Comparison of ENCODE assay signal across 1 cellular context in the genomic region with DNA sequence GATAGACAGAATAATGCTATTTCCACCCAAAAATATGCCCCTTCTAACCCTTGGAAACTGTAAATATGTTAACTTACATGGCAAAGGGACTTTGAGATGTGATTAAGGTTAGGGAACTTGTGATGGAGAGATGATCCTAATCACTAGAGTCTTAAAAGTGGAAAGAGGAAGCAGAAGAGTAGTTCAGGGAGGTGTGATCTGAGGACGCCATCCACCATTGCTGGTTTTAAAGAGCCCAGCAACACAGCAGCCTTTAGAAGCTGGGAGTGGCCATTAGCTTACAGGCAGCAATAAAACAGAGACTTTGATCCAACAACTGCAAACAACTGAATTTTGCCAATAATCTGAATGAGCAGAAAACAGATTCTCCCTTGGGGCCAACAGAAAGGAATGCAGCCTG.
TF ChIP-seq lines count a peak whose summit lies in the region.

No MANE protein-coding gene starts in this region.

TF ChIP-seq in K562, 482 proteins besides CTCF, POLR2A, EP300 and RAD21 (continued from another document):
- TF ChIP-seq, protein P1, sequence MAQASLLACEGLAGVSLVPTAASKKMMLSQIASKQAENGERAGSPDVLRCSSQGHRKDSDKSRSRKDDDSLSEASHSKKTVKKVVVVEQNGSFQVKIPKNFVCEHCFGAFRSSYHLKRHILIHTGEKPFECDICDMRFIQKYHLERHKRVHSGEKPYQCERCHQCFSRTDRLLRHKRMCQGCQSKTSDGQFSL (CRISPR knock-in tag; IDR thresholded peaks at IDR 0.05) = no peak
- TF ChIP-seq, protein P1 (tag; IDR thresholded peaks at IDR 0.05) = no peak
- TF ChIP-seq RB1 (IDR thresholded peaks at IDR 0.05; ENCODE audit: low read depth) (no peak), CTBP1 (IDR thresholded peaks at IDR 0.05; ENCODE audit: borderline replicate concordance) (peak; percentile 70; the same call in 1 of the 2 replicates), SMARCA4 (IDR thresholded peaks at IDR 0.05) (0 out of 2 replicates have a peak, but pooled peaks have one; percentile 35), L3MBTL2 (IDR thresholded peaks at IDR 0.05) (peak; percentile 50), SRF (CRISPR knock-in tag; IDR thresholded peaks at IDR 0.05) (peak in 1 of 2 experiments; percentile 33; a peak in 1 of 4 replicates), SP1 (CRISPR knock-in tag; IDR thresholded peaks at IDR 0.05) (no peak), SPI1 (IDR thresholded peaks at IDR 0.05; ENCODE audit: borderline replicate concordance, low read depth, low read length) (0 out of 2 replicates have a peak, but pooled peaks have one; percentile 48), ELF4 (CRISPR knock-in tag; IDR thresholded peaks at IDR 0.05) (0 out of 2 replicates have a peak, but pooled peaks have one; percentile 33)
- TF ChIP-seq, protein P2, sequence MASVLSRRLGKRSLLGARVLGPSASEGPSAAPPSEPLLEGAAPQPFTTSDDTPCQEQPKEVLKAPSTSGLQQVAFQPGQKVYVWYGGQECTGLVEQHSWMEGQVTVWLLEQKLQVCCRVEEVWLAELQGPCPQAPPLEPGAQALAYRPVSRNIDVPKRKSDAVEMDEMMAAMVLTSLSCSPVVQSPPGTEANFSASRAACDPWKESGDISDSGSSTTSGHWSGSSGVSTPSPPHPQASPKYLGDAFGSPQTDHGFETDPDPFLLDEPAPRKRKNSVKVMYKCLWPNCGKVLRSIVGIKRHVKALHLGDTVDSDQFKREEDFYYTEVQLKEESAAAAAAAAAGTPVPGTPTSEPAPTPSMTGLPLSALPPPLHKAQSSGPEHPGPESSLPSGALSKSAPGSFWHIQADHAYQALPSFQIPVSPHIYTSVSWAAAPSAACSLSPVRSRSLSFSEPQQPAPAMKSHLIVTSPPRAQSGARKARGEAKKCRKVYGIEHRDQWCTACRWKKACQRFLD (CRISPR knock-in tag; IDR thresholded peaks at IDR 0.05) = 0 out of 2 replicates have a peak, but pooled peaks have one; percentile 58
- TF ChIP-seq, protein P3, sequence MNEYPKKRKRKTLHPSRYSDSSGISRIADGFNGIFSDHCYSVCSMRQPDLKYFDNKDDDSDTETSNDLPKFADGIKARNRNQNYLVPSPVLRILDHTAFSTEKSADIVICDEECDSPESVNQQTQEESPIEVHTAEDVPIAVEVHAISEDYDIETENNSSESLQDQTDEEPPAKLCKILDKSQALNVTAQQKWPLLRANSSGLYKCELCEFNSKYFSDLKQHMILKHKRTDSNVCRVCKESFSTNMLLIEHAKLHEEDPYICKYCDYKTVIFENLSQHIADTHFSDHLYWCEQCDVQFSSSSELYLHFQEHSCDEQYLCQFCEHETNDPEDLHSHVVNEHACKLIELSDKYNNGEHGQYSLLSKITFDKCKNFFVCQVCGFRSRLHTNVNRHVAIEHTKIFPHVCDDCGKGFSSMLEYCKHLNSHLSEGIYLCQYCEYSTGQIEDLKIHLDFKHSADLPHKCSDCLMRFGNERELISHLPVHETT (CRISPR knock-in tag; conservative IDR thresholded peaks at IDR 0.05 in 1 of 2, IDR thresholded peaks at IDR 0.05 in 1 of 2) = peak in 1 of 2 experiments; percentile 64; a peak in 1 of 4 replicates
